Comparison of ENCODE assay signal across 9 cellular contexts in the genomic region with DNA sequence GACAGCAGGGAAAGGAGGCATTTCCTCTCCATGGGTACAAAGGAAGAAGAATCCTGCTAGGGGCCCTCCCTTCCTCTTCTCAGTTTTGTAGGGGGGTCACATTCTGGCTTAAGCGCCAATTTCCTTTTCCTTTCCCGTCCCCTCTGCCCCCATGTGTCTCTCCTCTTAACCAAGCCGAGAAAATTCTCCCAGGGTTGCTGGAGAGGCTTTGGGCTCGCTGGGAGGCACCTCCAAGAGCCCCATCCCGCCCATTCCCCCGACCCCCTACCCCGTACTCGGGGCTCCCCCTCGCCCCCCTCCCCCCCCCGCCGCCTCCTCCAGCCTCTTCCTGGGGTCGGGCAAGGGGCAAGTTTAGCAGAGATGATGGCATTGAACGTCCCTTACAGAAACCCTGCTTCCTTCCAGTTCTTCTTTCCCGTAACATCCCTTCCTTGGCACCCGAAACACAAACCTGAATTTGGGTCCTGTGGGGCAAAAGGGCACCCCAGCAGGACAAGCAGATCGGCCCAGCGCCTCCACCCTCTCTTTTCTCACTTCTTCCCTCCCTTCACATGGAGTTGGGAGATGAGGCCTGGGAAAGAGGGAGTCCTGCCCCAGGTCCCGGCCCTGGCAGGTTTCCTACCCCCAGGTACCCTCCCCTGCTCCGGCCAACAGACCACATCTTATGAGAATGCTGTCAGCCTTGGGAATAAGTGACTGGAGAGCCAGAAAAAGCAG. TPM values are rescaled to one million over a fixed set of nuclear protein-coding genes. Genes with fewer than 3 reads are reported as not detected.
DNase-seq lines count a peak whose midpoint lies in the region; ATAC-seq and TF ChIP-seq lines count a peak whose summit lies in the region.
"Had no signal": no experiment of that assay in that cellular context is flagged by ENCODE, and none has a peak within 500 bp of the region (broad histone marks: within the 10 kb centered on the region; RNA-seq: fewer than 3 reads in every experiment).

No MANE protein-coding gene starts in this region.

- no peak for TF ChIP-seq CTCF in left ventricle myocardium inferior (IDR thresholded peaks at IDR 0.05; ENCODE audit: borderline replicate concordance)
- no peak for TF ChIP-seq CTCF in brain microvascular endothelial cell (IDR thresholded peaks at IDR 0.05; ENCODE audit: low read depth, low read length, missing control alignments)
- no peak for TF ChIP-seq CTCF in uterus (IDR thresholded peaks at IDR 0.05)
- TF ChIP-seq CTCF in GM20000 (IDR thresholded peaks at IDR 0.05; ENCODE audit: extremely low read depth, missing control alignments) = no peak

- WGBS in mesodermal cell (ENCODE audit: insufficient coverage in 2 of 2), 2 experiments = 56 to 60% methylated on average over 1 to 4 of the region's 19 CpGs

- DNase-seq in left ventricle myocardium inferior = no peak
- DNase-seq in Right ventricle myocardium inferior (ENCODE audit: missing footprints) = no peak
- no peak for DNase-seq in brain microvascular endothelial cell
- DNase-seq in uterus = no peak
- DNase-seq in NCI-H524 (lab: John Stamatoyannopoulos, UW) = no peak
- DNase-seq in COR-L47 (lab: John Stamatoyannopoulos, UW) = no peak
- DNase-seq in GM20000 (ENCODE audit: low spot score) = no peak
- DNase-seq: cerebellar nuclear complex had no signal

- H3K27me3 ChIP-seq in left ventricle myocardium inferior (ENCODE audit: low read depth) (no peaks in the 10 kb centered on the region), brain microvascular endothelial cell (replicated peaks) (no peaks in the 10 kb centered on the region), uterus (no peaks in the 10 kb centered on the region)

- ATAC-seq in Right ventricle myocardium inferior = no peak

- H3K36me3 ChIP-seq in left ventricle myocardium inferior (peaks cover 13% of the 10 kb centered on the region), brain microvascular endothelial cell (replicated peaks) (peaks cover 23% of the 10 kb centered on the region), mesodermal cell (ENCODE audit: control insufficient read depth, insufficient read depth, low read length) (peaks cover 12% of the 10 kb centered on the region), uterus (no peaks in the 10 kb centered on the region)

- intact Hi-C loops in left ventricle myocardium inferior (cut with micrococcal nuclease) (no loop called here), Right ventricle myocardium inferior (cut with DNase I) (loop anchor here (1.0 kb wide), 1 partner anchor 147 kb away; no protein-coding TSS in a partner anchor), uterus (cut with DNase I; ENCODE audit: low total_unique reads) (no loop called here)

- H3K9me3 ChIP-seq in left ventricle myocardium inferior (replicated peaks) = no peaks in the 10 kb centered on the region
- H3K9me3 ChIP-seq in mesodermal cell (ENCODE audit: control insufficient read depth, low read length) = no peaks in the 10 kb centered on the region
- H3K9me3 ChIP-seq in uterus = no peaks in the 10 kb centered on the region

- H3K4me3 ChIP-seq in left ventricle myocardium inferior (peak overlapping the region; percentile 39), brain microvascular endothelial cell (ENCODE audit: low read depth, low read length) (no peak overlapping the region), mesodermal cell (ENCODE audit: extremely low read depth, insufficient read depth, low read length, poor library complexity, severe bottlenecking) (no peak overlapping the region), uterus (peak overlapping the region in 1 of 2 donors; percentile 9)

- H3K27ac ChIP-seq in left ventricle myocardium inferior (replicated peaks) (peak overlapping the region; percentile 83), brain microvascular endothelial cell (peak overlapping the region; percentile 73), mesodermal cell (ENCODE audit: low read depth, low read length, severe bottlenecking) (peak overlapping the region; percentile 90), uterus (peak overlapping the region; percentile 83 to 85)

- H3K4me1 ChIP-seq in left ventricle myocardium inferior (peaks cover 71% of the 10 kb centered on the region), mesodermal cell (ENCODE audit: control insufficient read depth, insufficient read depth, low read length, poor library complexity, severe bottlenecking) (peaks cover 34% of the 10 kb centered on the region), uterus (peaks cover 0 to 7% of the 10 kb centered on the region in 2 donors)

- TF ChIP-seq POLR2A in uterus (IDR thresholded peaks at IDR 0.05) = no peak

- in situ Hi-C loops in brain microvascular endothelial cell (cut with HindIII; ENCODE audit: low pct_ligation_motif_present, low sequenced_read_pairs) = no loop called here

RNA-seq across cellular contexts. Expression of gene PLEKHG6, which starts 13.7 kb away (rescaled TPM):
- 0.08 TPM for total RNA-seq in left ventricle myocardium inferior
- 0.49 TPM for total RNA-seq in Right ventricle myocardium inferior
- polyA plus RNA-seq in mesodermal cell (2013, experiment 1 of 2) = 2.1 TPM
- polyA plus RNA-seq in mesodermal cell (2013, experiment 2 of 2) = 0.71 TPM
- 1 to 10 TPM in 2 of 4 donors, under 1 TPM in 1, not detected in 1; 0.29 to 1.9 (median 1.7) TPM for total RNA-seq in uterus

RNA-seq across cellular contexts. Expression of gene TNFRSF1A, which starts 17.7 kb away (rescaled TPM):
- total RNA-seq in left ventricle myocardium inferior = 45.6 TPM
- total RNA-seq in Right ventricle myocardium inferior = 59.8 TPM
- polyA plus RNA-seq in mesodermal cell (2013, experiment 1 of 2) = 88.0 TPM
- 82.0 TPM for polyA plus RNA-seq in mesodermal cell (2013, experiment 2 of 2)
- total RNA-seq in uterus = 100 to 1,000 TPM in 3 of 4 donors, 10 to 100 TPM in 1; 71.8 to 297 (median 174) TPM

RNA-seq across cellular contexts. Expression of gene SCNN1A, which starts 51.2 kb away (rescaled TPM):
- total RNA-seq in left ventricle myocardium inferior (0.22 TPM), Right ventricle myocardium inferior (0.46 TPM), uterus (10 to 100 TPM in 2 of 4 donors, 1 to 10 TPM in 2; 1.3 to 38.3 (median 7.3) TPM)
- 0.88 TPM for polyA plus RNA-seq in mesodermal cell (2013, experiment 1 of 2)
- 0.76 TPM for polyA plus RNA-seq in mesodermal cell (2013, experiment 2 of 2)

RNA-seq across cellular contexts. Expression of gene LTBR, which starts 59.8 kb away (rescaled TPM):
- total RNA-seq in left ventricle myocardium inferior = 23.5 TPM
- 34.3 TPM for total RNA-seq in Right ventricle myocardium inferior
- 8.8 TPM for polyA plus RNA-seq in mesodermal cell (2013, experiment 1 of 2)
- 9.0 TPM for polyA plus RNA-seq in mesodermal cell (2013, experiment 2 of 2)
- 100 to 1,000 TPM in 1 of 4 donors, 10 to 100 TPM in 3; 28.1 to 116 (median 83.5) TPM for total RNA-seq in uterus
